Comparison of ENCODE assay signal across 9 cellular contexts in genomic region chr6:75493400-75494064, GRCh38. TPM values are rescaled to one million over a fixed set of nuclear protein-coding genes. Genes with fewer than 3 reads are reported as not detected.
DNase-seq lines count a peak whose midpoint lies in the region; ATAC-seq and TF ChIP-seq lines count a peak whose summit lies in the region.
"Had no signal": no experiment of that assay in that cellular context is flagged by ENCODE, and none has a peak within 500 bp of the region (broad histone marks: within the 10 kb centered on the region; RNA-seq: fewer than 3 reads in every experiment).

Gene FILIP1, minus strand, starts transcription at chr6:75493800. Its CDS starts 78,828 bp downstream, at chr6:75414972.

- H3K4me3 ChIP-seq in IMR-90 (ENCODE audit: insufficient read depth, low read depth, low read length) (peak within 1 kb of the TSS; percentile 22; the same call in 1 of the 2 replicates), dorsolateral prefrontal cortex (peak within 1 kb of the TSS in 55 of 59 donors; percentile 3 to 62 (median 32)), right lobe of liver (peak within 1 kb of the TSS; percentile 10 to 27 (median 12)), subcutaneous abdominal adipose tissue (ENCODE audit: low read depth in 1 of 5, low read length in 5 of 5) (peak within 1 kb of the TSS; percentile 49 to 78 (median 64))

- no TSS peak for BruUV-seq in IMR-90 (replicated peaks; lab: Mats Ljungman, UMichigan)

- 0 out of 2 replicates have a peak within 1 kb of the TSS, but pooled peaks have one; percentile 24 for H3K9ac ChIP-seq in IMR-90 (ENCODE audit: low read depth, low read length)
- H3K9ac ChIP-seq in subcutaneous abdominal adipose tissue (ENCODE audit: low read length in 5 of 5): peak within 1 kb of the TSS in 4 of 5 donors; percentile 43 to 71 (median 54)

- CTCF ChIA-PET in IMR-90 (lab: Yijun Ruan, JAX): interaction anchor here (1.2 to 1.4 kb wide), 2 partner anchors 11 to 34 kb away, joined by 3 read pairs; no protein-coding TSS in a partner anchor

- no peak within 1 kb of the TSS for H4K5ac ChIP-seq in IMR-90 (ENCODE audit: low read depth, low read length)

- TF ChIP-seq POLR2A in IMR-90 (IDR thresholded peaks at IDR 0.05; ENCODE audit: low read depth, low read length): no peak
- no peak for TF ChIP-seq POLR2A in right lobe of liver (IDR thresholded peaks at IDR 0.05)

- H2BK5ac ChIP-seq in IMR-90 (ENCODE audit: low read depth, low read length, poor library complexity, severe bottlenecking): no peak within 1 kb of the TSS

- ATAC-seq in IMR-90 (ENCODE audit: low read depth) (peak; percentile 85), right lobe of liver (peak; percentile 68 to 80 (median 70))
- no peak for ATAC-seq in stimulated activated naive CD8-positive, alpha-beta T cell treated with anti-CD3 and anti-CD28 coated beads, Interleukin-15, Interleukin-2, amounts not matched to agents 100 U/mL and 50 U/mL, for 24 hours

- peak within 1 kb of the TSS; percentile 66; the same call in 1 of the 2 replicates for H2BK120ac ChIP-seq in IMR-90 (ENCODE audit: low read depth, low read length)

- no peaks in the 10 kb centered on the region for H4K20me1 ChIP-seq in IMR-90 (ENCODE audit: insufficient read depth, low read length)

- no peaks in the 10 kb centered on the region for H3K27me3 ChIP-seq in IMR-90 (ENCODE audit: control insufficient read depth, insufficient read depth, low read length)
- no peaks in the 10 kb centered on the region for H3K27me3 ChIP-seq in dorsolateral prefrontal cortex
- no peaks in the 10 kb centered on the region for H3K27me3 ChIP-seq in right lobe of liver
- peaks cover 0 to 10% (median 3%) of the 10 kb centered on the region in 5 donors for H3K27me3 ChIP-seq in subcutaneous abdominal adipose tissue (ENCODE audit: control insufficient read depth in 5 of 5, insufficient read depth in 4 of 5, low read length in 5 of 5)

- no peaks in the 10 kb centered on the region for H3K9me1 ChIP-seq in IMR-90 (ENCODE audit: insufficient read depth, low read length)

- POLR2A ChIA-PET in IMR-90 (lab: Charles Lee; ENCODE audit: unreplicated experiment): no interaction called here

- 0% methylated on average over 1 of the region's 10 CpGs; no CpG with 5 or more reads in 1 of the 2 experiments for WGBS in IMR-90 (ENCODE audit: extremely low coverage in 2 of 2, insufficient read length in 1 of 2), 2 experiments
- WGBS in right lobe of liver (ENCODE audit: insufficient coverage, low coverage, low lambda C conversion rate, missing lambda C conversion rate): 18% methylated on average over 10 of the region's 10 CpGs

- peak within 1 kb of the TSS; percentile 49; the same call in 2 of the 3 replicates for H2BK15ac ChIP-seq in IMR-90 (ENCODE audit: low read depth, low read length)

- peak within 1 kb of the TSS; percentile 71 for H3K4me2 ChIP-seq in IMR-90 (ENCODE audit: low read depth, low read length)

- no peak within 1 kb of the TSS for H3K56ac ChIP-seq in IMR-90 (ENCODE audit: extremely low read depth, insufficient read depth, low read length)

- H2AFZ ChIP-seq in IMR-90 (replicated peaks; ENCODE audit: low read length, poor library complexity): peak within 1 kb of the TSS; percentile 33

- peak within 1 kb of the TSS in 1 of 2 experiments; percentile 7; a peak in 1 of 4 replicates for H4K8ac ChIP-seq in IMR-90 (ENCODE audit: low read depth in 2 of 2, low read length in 2 of 2)

- no peak within 1 kb of the TSS for H3K27ac ChIP-seq in IMR-90 (ENCODE audit: insufficient read depth, low read length)
- peak within 1 kb of the TSS in 11 of 59 donors; percentile 10 to 50 (median 35) for H3K27ac ChIP-seq in dorsolateral prefrontal cortex
- peak within 1 kb of the TSS; percentile 29 to 45 (median 43) for H3K27ac ChIP-seq in right lobe of liver
- peak within 1 kb of the TSS; percentile 85 for H3K27ac ChIP-seq in subcutaneous abdominal adipose tissue (ENCODE audit: low read depth, low read length)

- H3K18ac ChIP-seq in IMR-90 (ENCODE audit: low read depth, low read length): no peak within 1 kb of the TSS

- no peak for TF ChIP-seq CTCF in IMR-90 (conservative IDR thresholded peaks at IDR 0.05; ENCODE audit: low read depth, low read length)
- TF ChIP-seq CTCF in dorsolateral prefrontal cortex (IDR thresholded peaks at IDR 0.05 in 54 of 56, conservative IDR thresholded peaks at IDR 0.05 in 2 of 56; ENCODE audit: low read depth in 1 of 56, partially characterized antibody in 56 of 56): no peak
- TF ChIP-seq CTCF in right lobe of liver (IDR thresholded peaks at IDR 0.05): no peak
- TF ChIP-seq CTCF in GM20000 (IDR thresholded peaks at IDR 0.05; ENCODE audit: extremely low read depth, missing control alignments): no peak

- no peak within 1 kb of the TSS; the same call in 1 of the 2 replicates for H3K14ac ChIP-seq in IMR-90 (replicated peaks; ENCODE audit: low read depth, low read length)

- H4K91ac ChIP-seq in IMR-90 (ENCODE audit: insufficient read depth, low read depth, low read length): no peak within 1 kb of the TSS

- dilution Hi-C loops in IMR-90 (cut with HindIII; ENCODE audit: low sequenced_read_pairs, unreplicated experiment): no loop called here

- intact Hi-C loops in IMR-90 (cut with micrococcal nuclease): no loop called here
- intact Hi-C loops in dorsolateral prefrontal cortex (cut with DNase I): no loop called here
- intact Hi-C loops in right lobe of liver (cut with DNase I): no loop called here

- no peaks in the 10 kb centered on the region for H3K79me1 ChIP-seq in IMR-90 (ENCODE audit: low read depth in 1 of 2, low read length in 2 of 2)

- no peaks in the 10 kb centered on the region for H3K9me3 ChIP-seq in IMR-90 (ENCODE audit: control insufficient read depth, insufficient read depth, low read length)
- H3K9me3 ChIP-seq in right lobe of liver: no peaks in the 10 kb centered on the region
- no peaks in the 10 kb centered on the region for H3K9me3 ChIP-seq in subcutaneous abdominal adipose tissue (ENCODE audit: control insufficient read depth in 5 of 5, low read length in 5 of 5)

- H3K4ac ChIP-seq in IMR-90 (ENCODE audit: low read depth, low read length): no peak within 1 kb of the TSS

- no peak within 1 kb of the TSS for H2AK9ac ChIP-seq in IMR-90 (replicated peaks; ENCODE audit: low read depth, low read length, poor library complexity)

- peaks cover 3% of the 10 kb centered on the region; the same call in 1 of the 2 replicates for H3K4me1 ChIP-seq in IMR-90 (ENCODE audit: control insufficient read depth, insufficient read depth, low read length)
- H3K4me1 ChIP-seq in right lobe of liver: no peaks in the 10 kb centered on the region
- H3K4me1 ChIP-seq in subcutaneous abdominal adipose tissue (ENCODE audit: control insufficient read depth in 5 of 5, insufficient read depth in 5 of 5, low read length in 5 of 5): peaks cover 5 to 44% (median 7%) of the 10 kb centered on the region in 5 donors

- no peaks in the 10 kb centered on the region for H3K36me3 ChIP-seq in IMR-90 (ENCODE audit: control insufficient read depth, insufficient read depth, low read length)
- no peaks in the 10 kb centered on the region for H3K36me3 ChIP-seq in right lobe of liver
- no peaks in the 10 kb centered on the region for H3K36me3 ChIP-seq in subcutaneous abdominal adipose tissue (ENCODE audit: control insufficient read depth in 5 of 5, insufficient read depth in 5 of 5, low read length in 5 of 5)

- DNase-seq in IMR-90 (peak; percentile 56), dorsolateral prefrontal cortex (peak in 4 of 10 donors; percentile 10 to 45 (median 34)), right lobe of liver (no peak), GM20000 (ENCODE audit: low spot score) (no peak), 8988T (no peak)
- no peak for DNase-seq in stimulated activated naive CD8-positive, alpha-beta T cell treated with anti-CD3 and anti-CD28 coated beads, Interleukin-15, Interleukin-2, amounts not matched to agents 100 U/mL and 50 U/mL, for 24 hours
- no peak for DNase-seq in central memory CD4-positive, alpha-beta T cell
- DNase-seq: NCI-H345 had no signal

- H2BK20ac ChIP-seq in IMR-90 (ENCODE audit: low read depth, low read length): no peak within 1 kb of the TSS

- peak within 1 kb of the TSS; percentile 44 for H3K23ac ChIP-seq in IMR-90 (ENCODE audit: low read depth, low read length)

- in situ Hi-C loops in IMR-90 (cut with MboI; ENCODE audit: low sequenced_read_pairs): no loop called here

- TF ChIP-seq RAD21 in IMR-90 (IDR thresholded peaks at IDR 0.05; ENCODE audit: low read length): no peak

- H2AK5ac ChIP-seq in IMR-90 (ENCODE audit: low read depth, low read length): no peak within 1 kb of the TSS

TF ChIP-seq in IMR-90, 13 proteins besides CTCF, POLR2A, EP300 and RAD21 (continues in another document):
- TF ChIP-seq RFX5 (IDR thresholded peaks at IDR 0.05; ENCODE audit: low read depth, low read length) (no peak), MAFK (IDR thresholded peaks at IDR 0.05; ENCODE audit: low read depth, low read length) (no peak), MAZ (IDR thresholded peaks at IDR 0.05; ENCODE audit: borderline replicate concordance, low read depth, low read length) (no peak), SMC3 (IDR thresholded peaks at IDR 0.05; ENCODE audit: low read depth, low read length) (no peak), MXI1 (IDR thresholded peaks at IDR 0.05; ENCODE audit: borderline replicate concordance, low read depth, low read length) (no peak), ELK1 (IDR thresholded peaks at IDR 0.05; ENCODE audit: borderline replicate concordance, low read depth, low read length) (no peak), NFE2L2 (IDR thresholded peaks at IDR 0.05; ENCODE audit: low read depth, low read length) (no peak), FOS (IDR thresholded peaks at IDR 0.05; ENCODE audit: low read depth, low read length) (no peak), RCOR1 (IDR thresholded peaks at IDR 0.05; ENCODE audit: insufficient replicate concordance, low read length) (no peak), CHD1 (IDR thresholded peaks at IDR 0.05; ENCODE audit: low read depth, low read length) (no peak), CEBPB (IDR thresholded peaks at IDR 0.05; ENCODE audit: low read depth, low read length) (no peak)

RNA-seq across cellular contexts. Expression of gene FILIP1, which starts in this region (rescaled TPM):
- total RNA-seq in IMR-90 (2012; rRNA removed) (under 0.01 TPM in 2 replicates), dorsolateral prefrontal cortex (10 to 100 TPM in 2 of 120 experiments, 1 to 10 TPM in 118; 1.6 to 12.2 (median 5.0) TPM), right lobe of liver (1 to 10 TPM in 5 of 6 experiments, under 1 TPM in 1; 0.95 to 2.2 (median 1.6) TPM)
- polyA plus RNA-seq in IMR-90 (2012; rRNA removed): 0.03 TPM in 1 of 2 replicates, not detected in the other
- 0.01 and 0.02 TPM in 2 replicates for polyA plus RNA-seq in IMR-90 (2012; cell fraction: cytosol; rRNA removed)
- polyA plus RNA-seq in IMR-90 (2012; cell fraction: nucleus; rRNA removed; ENCODE audit: low replicate concordance): 0.01 TPM in 1 of 2 replicates, not detected in the other

Comparison
In these comparisons a context has a peak if more than half of its experiments do, and no peak if none do; other contexts are left out.
1. Peak in DNase-seq, ATAC-seq, H3K4me3 ChIP-seq, H3K9ac ChIP-seq and H3K4me2 ChIP-seq in IMR-90; RNA of the gene not detected or under 1 TPM.
2. H3K4me3 ChIP-seq: peak in every context shown above with its lines; median percentile 64 in subcutaneous abdominal adipose tissue; 32 in dorsolateral prefrontal cortex; 22 in IMR-90; 12 in right lobe of liver.